In the genomic region with DNA sequence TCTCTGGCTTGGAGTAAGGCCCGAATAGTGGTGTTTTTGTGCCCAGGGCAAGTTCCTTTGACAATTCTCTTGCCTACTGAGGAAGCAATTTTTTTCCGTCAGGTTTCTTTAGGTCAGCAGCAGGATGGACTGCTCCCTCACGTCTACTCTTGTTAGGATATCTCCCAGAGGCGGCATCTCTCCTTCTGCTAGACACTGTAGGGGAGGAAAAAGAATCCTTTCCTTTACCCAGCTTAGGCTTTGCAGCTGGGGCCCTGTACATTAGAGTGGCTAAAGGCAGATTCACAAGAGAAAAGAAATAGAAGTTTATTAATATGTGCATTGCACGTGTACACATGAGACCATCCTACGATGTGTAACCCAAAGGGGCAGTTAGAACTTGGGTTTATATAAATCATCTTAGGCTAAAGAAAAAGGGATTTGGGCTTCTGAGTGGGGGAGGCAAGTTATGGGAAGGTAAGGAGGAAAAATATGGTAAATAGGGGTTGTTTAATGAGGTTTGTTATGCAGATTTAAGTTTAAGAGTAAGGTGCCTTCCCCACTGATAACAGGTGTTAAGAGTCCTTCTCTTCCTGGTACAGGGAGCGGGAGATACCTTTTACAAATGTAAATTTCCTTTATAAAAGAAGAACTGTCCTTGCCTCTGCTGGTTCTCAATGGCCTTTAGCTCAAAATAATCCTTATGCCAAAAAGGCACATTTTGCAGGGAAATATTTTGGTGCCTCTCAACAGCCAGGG, we compare ENCODE assay signal across 17 cellular contexts.
DNase-seq lines count a peak whose midpoint lies in the region; TF ChIP-seq lines count a peak whose summit lies in the region.
"Had no signal": no experiment of that assay in that cellular context is flagged by ENCODE, and none has a peak within 500 bp of the region (broad histone marks: within the 10 kb centered on the region; RNA-seq: fewer than 3 reads in every experiment).

No MANE protein-coding gene starts in this region.

- H3K36me3 Mint-ChIP-seq in H9 (ENCODE audit: insufficient read depth in 1 of 3, low read depth in 3 of 3) = peaks cover 0 to 25% (median 7%) of the 10 kb centered on the region in 3 experiments; a peak in 3 of 7 replicates

- TF ChIP-seq CTCF in H9 (conservative IDR thresholded peaks at IDR 0.05) (no peak), neutrophil (IDR thresholded peaks at IDR 0.05) (no peak), GM10248 (IDR thresholded peaks at IDR 0.05; ENCODE audit: control extremely low read depth, extremely low read depth, low read depth, missing control alignments) (no peak)

- no peaks in the 10 kb centered on the region for H3K27me3 Mint-ChIP-seq in H9 (ENCODE audit: low read depth)

- H3K4ac ChIP-seq in H9 (ENCODE audit: low read depth, low read length) = no peak overlapping the region

- no peaks in the 10 kb centered on the region for H3K79me1 ChIP-seq in H9 (ENCODE audit: insufficient read depth, low read depth, low read length, poor library complexity, severe bottlenecking)

- H3K9ac ChIP-seq in H9 (ENCODE audit: extremely low read depth, insufficient read length, low read length) (no peak overlapping the region), NT2/D1 (ENCODE audit: insufficient read length, low read depth) (no peak overlapping the region)
- H3K9ac ChIP-seq: BLaER1 treated with 17β-estradiol and CSF1 and Interleukin-3, amounts not matched to agents 10 nM and 100 nM; KMS-11 had no signal

- H3K23ac ChIP-seq in H9 (ENCODE audit: insufficient read length, low read depth, low read length) = no peak overlapping the region

- no peaks in the 10 kb centered on the region for H4K20me1 ChIP-seq in H9 (ENCODE audit: control insufficient read depth, insufficient read depth, insufficient read length)

- H3K4me1 Mint-ChIP-seq in H9 = peaks cover 58 to 64% of the 10 kb centered on the region in 2 experiments

- no peaks in the 10 kb centered on the region for H3K23me2 ChIP-seq in H9 (ENCODE audit: insufficient read length, low read depth, low read length, poor library complexity, severe bottlenecking)

- H2BK5ac ChIP-seq in H9 (ENCODE audit: insufficient read length, low read length) = no peak overlapping the region

- no peaks in the 10 kb centered on the region for H3K79me2 ChIP-seq in H9 (ENCODE audit: insufficient read depth, low read length)

- H3K36me3 ChIP-seq in NT2/D1 (ENCODE audit: insufficient read depth, insufficient read length, low read length) (no peaks in the 10 kb centered on the region), iPS DF 6.9 (ENCODE audit: control insufficient read depth, insufficient read depth, low read length) (no peaks in the 10 kb centered on the region), neutrophil (peaks cover 22% of the 10 kb centered on the region)
- H3K36me3 ChIP-seq: SJCRH30 had no signal

- DNase-seq in H9 (no peak), NT2/D1 (ENCODE audit: low read depth, low spot score) (peak; percentile 11), iPS DF 6.9 (ENCODE audit: low read depth, low spot score) (peak; percentile 22), GM10248 (ENCODE audit: extremely low spot score) (no peak)
- DNase-seq in NK-92 treated with Interleukin-12 subunit alpha and Interleukin-12 subunit beta, amount 100 ng/mL, for 24 hours (lab: John Stamatoyannopoulos, UW) = no peak
- DNase-seq in activated effector memory CD4-positive, alpha-beta T cell treated with anti-CD3 and anti-CD28 coated beads, Interleukin-2, amount 50 U/mL, for 16 hours = no peak
- DNase-seq: DMS79 treated with DMSO at 0.1 percent for 48 hours, HCEC 1CT, NCI-H1417, NCI-H187 treated with DMSO at 0.1 percent for 48 hours, NCI-H226, NCI-H524 treated with DMSO at 0.1 percent for 48 hours, PC-9, SJCRH30 had no signal

- no peaks in the 10 kb centered on the region for H3K27me3 ChIP-seq in H9 (ENCODE audit: insufficient read depth, low read length)
- H3K27me3 ChIP-seq in NT2/D1 (ENCODE audit: insufficient read depth, insufficient read length) = no peaks in the 10 kb centered on the region
- H3K27me3 ChIP-seq in iPS DF 6.9 (ENCODE audit: control insufficient read depth, insufficient read depth, low read length) = no peaks in the 10 kb centered on the region
- H3K27me3 ChIP-seq in neutrophil = no peaks in the 10 kb centered on the region
- H3K27me3 ChIP-seq: BLaER1 treated with 17β-estradiol and CSF1 and Interleukin-3, amounts not matched to agents 10 nM and 100 nM; SJCRH30 had no signal

- H2BK20ac ChIP-seq in H9 (ENCODE audit: low read depth, low read length, poor library complexity, severe bottlenecking) = no peak overlapping the region

- H3K27ac ChIP-seq in H9 (ENCODE audit: insufficient read length, low read depth, low read length) (peak overlapping the region; percentile 54), iPS DF 6.9 (ENCODE audit: low read length) (peak overlapping the region; percentile 27), neutrophil (peak overlapping the region; percentile 91)
- H3K27ac ChIP-seq: BLaER1 treated with 17β-estradiol and CSF1 and Interleukin-3, amounts not matched to agents 10 nM and 100 nM; KMS-11; PC-9; SJCRH30 had no signal

- POLR2A ChIA-PET in GM10248 (lab: Yijun Ruan, JAX) = no interaction called here

- no peak overlapping the region for H2BK15ac ChIP-seq in H9 (ENCODE audit: low read depth, low read length)

- H4K8ac ChIP-seq in H9 (replicated peaks; ENCODE audit: insufficient read length, low read depth, low read length) = no peak overlapping the region

- no peak overlapping the region for H2BK12ac ChIP-seq in H9 (ENCODE audit: insufficient read length, low read depth, low read length)

- H3K56ac ChIP-seq in H9 (ENCODE audit: insufficient read length, low read depth, low read length) = no peak overlapping the region

- no peak overlapping the region for H3T11ph ChIP-seq in H9 (ENCODE audit: low read length)

- H3K9me3 ChIP-seq in H9 (ENCODE audit: control insufficient read depth, low read depth, low read length) (no peaks in the 10 kb centered on the region), NT2/D1 (ENCODE audit: insufficient read depth, low read length) (no peaks in the 10 kb centered on the region), iPS DF 6.9 (ENCODE audit: control insufficient read depth, insufficient read depth, low read length) (no peaks in the 10 kb centered on the region; the same call in 1 of the 2 replicates), neutrophil (no peaks in the 10 kb centered on the region)
- H3K9me3 ChIP-seq: BLaER1 treated with 17β-estradiol and CSF1 and Interleukin-3, amounts not matched to agents 10 nM and 100 nM; SJCRH30 had no signal

- no peak overlapping the region for H4K91ac ChIP-seq in H9 (ENCODE audit: insufficient read length, low read depth, low read length)

- no peak overlapping the region for H4K5ac ChIP-seq in H9 (ENCODE audit: insufficient read length, low read depth, low read length)

- no peak overlapping the region for H2BK120ac ChIP-seq in H9 (ENCODE audit: low read depth, low read length, poor library complexity, severe bottlenecking)

- no peak overlapping the region for H3K18ac ChIP-seq in H9 (ENCODE audit: insufficient read length, low read depth, low read length)

- H2AK5ac ChIP-seq in H9 (ENCODE audit: insufficient read length, low read length) = no peak overlapping the region

- CTCF ChIA-PET in GM10248 (lab: Yijun Ruan, JAX) = no interaction called here

- peak overlapping the region; percentile 88 to 99 (median 98) for H3K27ac Mint-ChIP-seq in H9

- H3K4me1 ChIP-seq in H9 (ENCODE audit: insufficient read depth, low read length) (peaks cover 12% of the 10 kb centered on the region), NT2/D1 (ENCODE audit: insufficient read depth, insufficient read length) (peaks cover 8% of the 10 kb centered on the region), iPS DF 6.9 (ENCODE audit: control insufficient read depth, insufficient read depth, low read length) (peaks cover 3% of the 10 kb centered on the region; the same call in 1 of the 2 replicates), neutrophil (ENCODE audit: control insufficient read depth in 1 of 2, insufficient read depth in 1 of 2, low read depth in 1 of 2, low read length in 1 of 2) (peaks cover 86 to 89% of the 10 kb centered on the region in 2 experiments)
- H3K4me1 ChIP-seq: SJCRH30 had no signal

- no peak overlapping the region for H3K4me2 ChIP-seq in H9 (ENCODE audit: insufficient read depth, insufficient read length, low read length)
- H3K4me2 ChIP-seq: BLaER1 treated with 17β-estradiol and CSF1 and Interleukin-3, amounts not matched to agents 10 nM and 100 nM; KMS-11; PC-9 had no signal

- peaks cover 13 to 14% of the 10 kb centered on the region in 2 experiments; a peak in 4 of 5 replicates for H3K9me3 Mint-ChIP-seq in H9

- no CpG with 5 or more reads among the region's 7 CpGs for whole genome bisulfite sequencing in H9 (ENCODE audit: extremely low coverage, insufficient read length, low lambda C conversion rate)
- WGBS in iPS DF 6.9 (ENCODE audit: insufficient coverage, insufficient read length) = no CpG with 5 or more reads among the region's 7 CpGs

- no peak overlapping the region for H3K14ac ChIP-seq in H9 (ENCODE audit: insufficient read depth, low read length)

- no peak overlapping the region for H2AFZ ChIP-seq in H9 (ENCODE audit: low read length)
- H2AFZ ChIP-seq: PC-9 had no signal

- no peak overlapping the region for H3K4me3 ChIP-seq in NT2/D1 (ENCODE audit: insufficient read length, low read depth)
- H3K4me3 ChIP-seq in iPS DF 6.9 (ENCODE audit: low read length) = no peak overlapping the region
- H3K4me3 ChIP-seq in neutrophil (ENCODE audit: low read depth in 1 of 2, low read length in 1 of 2) = no peak overlapping the region
- H3K4me3 ChIP-seq: BLaER1 treated with 17β-estradiol and CSF1 and Interleukin-3, amounts not matched to agents 10 nM and 100 nM; PC-9; SJCRH30 had no signal

- no peak overlapping the region; a peak in 1 of 5 replicates for H3K4me3 Mint-ChIP-seq in H9

Comparison
In these comparisons a context has a peak if more than half of its experiments do, and no peak if none do; other contexts are left out.
1. DNase-seq: peak in NT2/D1 (single experiment) and iPS DF 6.9 (single experiment); none in H9 (single experiment), NK-92 treated with Interleukin-12 subunit alpha and Interleukin-12 subunit beta, amount 100 ng/mL, for 24 hours (single experiment), GM10248 (single experiment) and activated effector memory CD4-positive, alpha-beta T cell treated with anti-CD3 and anti-CD28 coated beads, Interleukin-2, amount 50 U/mL, for 16 hours (single experiment).
2. H3K27ac ChIP-seq: peak in every context shown above with its lines; median percentile 91 in neutrophil; 54 in H9; 27 in iPS DF 6.9.